Comparison of ENCODE assay signal across 11 cellular contexts in genomic region chr13:30196025-30196424, GRCh38.
DNase-seq lines count a peak whose midpoint lies in the region; ATAC-seq and TF ChIP-seq lines count a peak whose summit lies in the region.
"Had no signal": no experiment of that assay in that cellular context is flagged by ENCODE, and none has a peak within 500 bp of the region (broad histone marks: within the 10 kb centered on the region; RNA-seq: fewer than 3 reads in every experiment).

No MANE protein-coding gene starts in this region.

- peaks cover 5% of the 10 kb centered on the region for H3K79me1 ChIP-seq in mesenchymal stem cell (replicated peaks; ENCODE audit: low read length, poor library complexity, severe bottlenecking)

- in situ Hi-C loops in astrocyte of the spinal cord (cut with HindIII; ENCODE audit: low sequenced_read_pairs): no loop called here

- no peak overlapping the region for H3K4me2 ChIP-seq in mesenchymal stem cell (ENCODE audit: low read length, poor library complexity, severe bottlenecking)

- intact Hi-C loops in heart left ventricle (cut with DNase I): no loop called here

- H2BK12ac ChIP-seq in mesenchymal stem cell (ENCODE audit: low read length in 2 of 2): no peak overlapping the region

- no peak for TF ChIP-seq POLR2A in heart left ventricle (IDR thresholded peaks at IDR 0.05)

- no peak overlapping the region for H3K27ac Mint-ChIP-seq in stimulated activated naive CD8-positive, alpha-beta T cell treated with anti-CD3 and anti-CD28 coated beads, Interleukin-15, amount 100 ng/mL, for 72 hours

- H3K4me1 ChIP-seq in mesenchymal stem cell (ENCODE audit: control insufficient read depth, insufficient read depth, low read depth, low read length) (peaks cover 7% of the 10 kb centered on the region), heart left ventricle (no peaks in the 10 kb centered on the region)
- H3K4me1 ChIP-seq: uterus had no signal

- no peak overlapping the region for H3K4me3 Mint-ChIP-seq in stimulated activated naive CD8-positive, alpha-beta T cell treated with anti-CD3 and anti-CD28 coated beads, Interleukin-15, amount 100 ng/mL, for 72 hours

- TF ChIP-seq CTCF in astrocyte of the spinal cord (IDR thresholded peaks at IDR 0.05; ENCODE audit: low read depth, low read length) (no peak), heart left ventricle (IDR thresholded peaks at IDR 0.05) (no peak)

- H2BK120ac ChIP-seq in mesenchymal stem cell (ENCODE audit: low read depth, low read length): peak overlapping the region; percentile 1

- H3K27me3 Mint-ChIP-seq in stimulated activated naive CD8-positive, alpha-beta T cell treated with anti-CD3 and anti-CD28 coated beads, Interleukin-15, amount 100 ng/mL, for 72 hours: no peaks in the 10 kb centered on the region

- H3K9ac ChIP-seq in mesenchymal stem cell (ENCODE audit: low read length): no peak overlapping the region

- H2BK15ac ChIP-seq in mesenchymal stem cell (ENCODE audit: low read depth, poor library complexity, severe bottlenecking): no peak overlapping the region

- no peak overlapping the region for H3K4ac ChIP-seq in mesenchymal stem cell (ENCODE audit: low read depth in 1 of 2, low read length in 2 of 2)

- no peak overlapping the region for H3K14ac ChIP-seq in mesenchymal stem cell (ENCODE audit: low read length in 2 of 2)

- H3K4me3 ChIP-seq in astrocyte of the spinal cord (ENCODE audit: low read depth, low read length): no peak overlapping the region
- H3K4me3 ChIP-seq in mesenchymal stem cell (ENCODE audit: insufficient read depth in 1 of 2, low read depth in 1 of 2, low read length in 2 of 2): no peak overlapping the region
- H3K4me3 ChIP-seq in heart left ventricle: no peak overlapping the region
- H3K4me3 ChIP-seq: uterus had no signal

- no peaks in the 10 kb centered on the region for H3K9me3 ChIP-seq in mesenchymal stem cell (ENCODE audit: control insufficient read depth, low read length)
- no peaks in the 10 kb centered on the region for H3K9me3 ChIP-seq in heart left ventricle
- H3K9me3 ChIP-seq: uterus had no signal

- DNase-seq in GM04504 (ENCODE audit: low read depth) (peak; percentile 22), NCI-H2081 (lab: John Stamatoyannopoulos, UW) (peak; percentile 34 to 82), astrocyte of the spinal cord (ENCODE audit: low read depth, low spot score) (peak; percentile 87), mesenchymal stem cell (peak; percentile 39), heart left ventricle (no peak), T-helper 9 cell (no peak)
- DNase-seq in activated CD4-positive, alpha-beta T cell treated with anti-CD3 and anti-CD28 coated beads, Interleukin-2, amount 50 U/mL, for 1 hour: no peak
- DNase-seq in stimulated activated naive CD8-positive, alpha-beta T cell treated with anti-CD3 and anti-CD28 coated beads, Interleukin-15, amount 100 ng/mL, for 72 hours: no peak
- DNase-seq: activated CD4-positive, alpha-beta T cell treated with anti-CD3 and anti-CD28 coated beads, Interleukin-2, amount 50 U/mL, for 48 hours; activated naive CD4-positive, alpha-beta T cell treated with anti-CD3 and anti-CD28 coated beads, Interleukin-2, amount 50 U/mL, for 16 hours; uterus had no signal

- peak overlapping the region in 1 of 2 experiments; percentile 74 for H3K23ac ChIP-seq in mesenchymal stem cell (ENCODE audit: low read length in 2 of 2)

- peak overlapping the region; percentile 7 for H4K91ac ChIP-seq in mesenchymal stem cell (ENCODE audit: low read length)

- peak overlapping the region; percentile 10 for H2BK5ac ChIP-seq in mesenchymal stem cell (ENCODE audit: low read depth, low read length, poor library complexity, severe bottlenecking)

- no peak overlapping the region for H2AK5ac ChIP-seq in mesenchymal stem cell (ENCODE audit: low read length, severe bottlenecking)

- no peaks in the 10 kb centered on the region for H3K4me1 Mint-ChIP-seq in stimulated activated naive CD8-positive, alpha-beta T cell treated with anti-CD3 and anti-CD28 coated beads, Interleukin-15, amount 100 ng/mL, for 72 hours

- ATAC-seq in heart left ventricle: no peak
- ATAC-seq in stimulated activated naive CD8-positive, alpha-beta T cell treated with anti-CD3 and anti-CD28 coated beads, Interleukin-15, amount 100 ng/mL, for 72 hours: no peak

- H4K8ac ChIP-seq in mesenchymal stem cell (ENCODE audit: low read length): no peak overlapping the region

- H3K27me3 ChIP-seq in mesenchymal stem cell (ENCODE audit: control insufficient read depth in 1 of 2, insufficient read depth in 1 of 2, low read length in 2 of 2): no peaks in the 10 kb centered on the region
- no peaks in the 10 kb centered on the region for H3K27me3 ChIP-seq in heart left ventricle
- H3K27me3 ChIP-seq: uterus had no signal

- H3K36me3 ChIP-seq in mesenchymal stem cell (ENCODE audit: control insufficient read depth in 1 of 2, insufficient read depth in 2 of 2, low read depth in 1 of 2, low read length in 2 of 2) (peaks cover 4 to 11% of the 10 kb centered on the region in 2 experiments), heart left ventricle (peaks cover 0 to 4% (median 0%) of the 10 kb centered on the region in 9 donors)
- H3K36me3 ChIP-seq: uterus had no signal

- H3K27ac ChIP-seq in mesenchymal stem cell (ENCODE audit: low read length, poor library complexity, severe bottlenecking) (peak overlapping the region; percentile 66), heart left ventricle (no peak overlapping the region)
- H3K27ac ChIP-seq: uterus had no signal

- 55% methylated on average over 3 of the region's 3 CpGs for WGBS in mesenchymal stem cell
- 71 to 89% (median 77%) methylated on average over 3 of the region's 3 CpGs for WGBS in heart left ventricle, 4 donors

- H3K9me3 Mint-ChIP-seq in stimulated activated naive CD8-positive, alpha-beta T cell treated with anti-CD3 and anti-CD28 coated beads, Interleukin-15, amount 100 ng/mL, for 72 hours: no peaks in the 10 kb centered on the region

- H3K18ac ChIP-seq in mesenchymal stem cell (ENCODE audit: low read depth in 1 of 2, low read length in 2 of 2): no peak overlapping the region

- no peak overlapping the region for H2AFZ ChIP-seq in mesenchymal stem cell (ENCODE audit: low read depth, low read length)

Comparison
In these comparisons a context has a peak if more than half of its experiments do, and no peak if none do; other contexts are left out.
1. DNase-seq: peak in GM04504 (single experiment), NCI-H2081 (2 of 2), astrocyte of the spinal cord (single experiment) and mesenchymal stem cell (single experiment); none in activated CD4-positive, alpha-beta T cell treated with anti-CD3 and anti-CD28 coated beads, Interleukin-2, amount 50 U/mL, for 1 hour (single experiment), heart left ventricle (0 of 5), stimulated activated naive CD8-positive, alpha-beta T cell treated with anti-CD3 and anti-CD28 coated beads, Interleukin-15, amount 100 ng/mL, for 72 hours (0 of 2) and T-helper 9 cell (single experiment).